Comparison of ENCODE assay signal across 31 cellular contexts in genomic region chr3:187172929-187173328, GRCh38. TPM values are rescaled to one million over a fixed set of nuclear protein-coding genes. Genes with fewer than 3 reads are reported as not detected.
"Had no signal": no experiment of that assay in that cellular context is flagged by ENCODE, and none has a peak within 500 bp of the region (broad histone marks: within the 10 kb centered on the region; RNA-seq: fewer than 3 reads in every experiment).

No MANE protein-coding gene starts in this region.

- H3K36me3 Mint-ChIP-seq: activated naive CD4-positive, alpha-beta T cell treated with anti-CD3 and anti-CD28 coated beads, Interleukin-2, amount 50 U/mL, for 72 hours had no signal

- H3K9me3 Mint-ChIP-seq: activated CD4-positive, alpha-beta T cell treated with anti-CD3 and anti-CD28 coated beads, Interleukin-2, amount 10 ng/mL, durations not matched to agents 7 days and 5 days; activated naive CD4-positive, alpha-beta T cell treated with anti-CD3 and anti-CD28 coated beads for 36 hours; activated naive CD4-positive, alpha-beta T cell treated with anti-CD3 and anti-CD28 coated beads, Interleukin-2, amount 50 U/mL, for 72 hours; activated T-cell treated with anti-CD3 and anti-CD28 coated beads, Interleukin-2, amount 50 U/mL, for 4 hours; activated T-helper 1 cell treated with anti-CD3 and anti-CD28 coated beads, Interleukin-12 subunit alpha, Interleukin-12 subunit beta, Interleukin-2, Interleukin-4 antibody, amounts not matched to agents 30 ng/mL and 10 ng/mL and 1 ng/mL, durations not matched to agents 14 hours and 24 hours and 36 hours; T-helper 1 cell treated with Interleukin-12 subunit alpha and Interleukin-12 subunit beta and Interleukin-4 antibody, amounts not matched to agents 30 μg/mL and 1 μg/mL, for 36 hours; T-helper 2 cell treated with Interferon-gamma antibody and Interleukin-4, amounts not matched to agents 5 μg/mL and 100 μg/mL, for 36 hours had no signal

- H3K4me3 Mint-ChIP-seq: activated CD4-positive, alpha-beta T cell treated with anti-CD3 and anti-CD28 coated beads for 36 hours; activated CD4-positive, alpha-beta T cell treated with anti-CD3 and anti-CD28 coated beads, Interleukin-2, amount 10 ng/mL, durations not matched to agents 7 days and 5 days; activated CD8-positive, alpha-beta T cell treated with anti-CD3 and anti-CD28 coated beads, Interleukin-2, amount 10 ng/mL, durations not matched to agents 7 days and 5 days; activated naive CD4-positive, alpha-beta T cell treated with anti-CD3 and anti-CD28 coated beads for 36 hours; activated T-cell treated with anti-CD3 and anti-CD28 coated beads, Interleukin-2, amount 50 U/mL, for 4 hours; activated T-helper 1 cell treated with anti-CD3 and anti-CD28 coated beads, Interleukin-12 subunit alpha, Interleukin-12 subunit beta, Interleukin-2, Interleukin-4 antibody, amounts not matched to agents 30 ng/mL and 10 ng/mL and 1 ng/mL, durations not matched to agents 14 hours and 24 hours and 36 hours; T-helper 1 cell treated with Interleukin-12 subunit alpha and Interleukin-12 subunit beta and Interleukin-4 antibody, amounts not matched to agents 30 μg/mL and 1 μg/mL, for 36 hours; T-helper 2 cell treated with Interferon-gamma antibody and Interleukin-4, amounts not matched to agents 5 μg/mL and 100 μg/mL, for 36 hours had no signal

- H3K9me3 ChIP-seq: SJCRH30 had no signal

- H3K27me3 Mint-ChIP-seq: activated CD4-positive, alpha-beta T cell treated with anti-CD3 and anti-CD28 coated beads for 36 hours had no signal

- H3K4me1 ChIP-seq: SJCRH30 had no signal

- H3K27ac Mint-ChIP-seq: activated CD4-positive, alpha-beta T cell treated with anti-CD3 and anti-CD28 coated beads for 36 hours; activated CD4-positive, alpha-beta T cell treated with anti-CD3 and anti-CD28 coated beads, Interleukin-2, amount 10 ng/mL, durations not matched to agents 7 days and 5 days; activated CD8-positive, alpha-beta T cell treated with anti-CD3 and anti-CD28 coated beads, Interleukin-2, amount 10 ng/mL, durations not matched to agents 7 days and 5 days; activated naive CD4-positive, alpha-beta T cell treated with anti-CD3 and anti-CD28 coated beads for 36 hours; activated naive CD4-positive, alpha-beta T cell treated with anti-CD3 and anti-CD28 coated beads, Interleukin-2, amount 50 U/mL, for 72 hours; activated T-helper 1 cell treated with anti-CD3 and anti-CD28 coated beads, Interleukin-12 subunit alpha, Interleukin-12 subunit beta, Interleukin-2, Interleukin-4 antibody, amounts not matched to agents 30 ng/mL and 10 ng/mL and 1 ng/mL, durations not matched to agents 14 hours and 24 hours and 36 hours; T-helper 1 cell treated with Interleukin-12 subunit alpha and Interleukin-12 subunit beta and Interleukin-4 antibody, amounts not matched to agents 30 μg/mL and 1 μg/mL, for 36 hours; T-helper 2 cell treated with Interferon-gamma antibody and Interleukin-4, amounts not matched to agents 5 μg/mL and 100 μg/mL, for 36 hours had no signal

- H3K4me3 ChIP-seq: cardiac muscle cell, SJCRH30, SK-N-MC had no signal

- DNase-seq: activated CD4-positive, alpha-beta T cell treated with anti-CD3 and anti-CD28 coated beads for 36 hours; activated CD4-positive, alpha-beta T cell treated with anti-CD3 and anti-CD28 coated beads, Interleukin-2, amount 10 ng/mL, durations not matched to agents 7 days and 5 days; activated CD4-positive, alpha-beta T cell treated with anti-CD3 and anti-CD28 coated beads, Interleukin-2, amount 50 U/mL, for 48 hours; activated CD8-positive, alpha-beta T cell treated with anti-CD3 and anti-CD28 coated beads, Interleukin-2, amount 10 ng/mL, durations not matched to agents 7 days and 5 days; activated gamma-delta T cell treated with Interleukin-2 at 50 U/mL for 16 hours; activated naive CD4-positive, alpha-beta T cell treated with anti-CD3 and anti-CD28 coated beads for 36 hours; activated T-cell treated with anti-CD3 and anti-CD28 coated beads, Interleukin-2, amount 50 U/mL, for 4 hours; brain microvascular endothelial cell; NCI-H1105; NCI-H1417 treated with DMSO at 0.1 percent for 48 hours; NCI-H1694; NCI-H1930; NCI-H2081 treated with DMSO at 0.1 percent for 48 hours; NCI-H226; NCI-H446 treated with DMSO at 0.1 percent for 48 hours; NCI-H524; NCI-H69; NCI-H82; SHP77; SJCRH30 had no signal

- H3K4me2 ChIP-seq: KMS-11 had no signal

- ATAC-seq: activated CD4-positive, alpha-beta T cell treated with anti-CD3 and anti-CD28 coated beads for 36 hours; activated CD4-positive, CD25-positive, alpha-beta regulatory T cell treated with anti-CD3 and anti-CD28 coated beads, Interleukin-2, amount 50 U/mL, for 24 hours; activated CD8-positive, alpha-beta T cell treated with anti-CD3 and anti-CD28 coated beads, Interleukin-2, amount 10 ng/mL, durations not matched to agents 7 days and 5 days; activated naive CD4-positive, alpha-beta T cell treated with anti-CD3 and anti-CD28 coated beads, Interleukin-2, amount 50 U/mL, for 72 hours; activated T-cell treated with anti-CD3 and anti-CD28 coated beads, Interleukin-2, amount 50 U/mL, for 4 hours; Panc1 had no signal

- H3K36me3 ChIP-seq: brain microvascular endothelial cell, cardiac muscle cell, SJCRH30 had no signal

- H3K27ac ChIP-seq: brain microvascular endothelial cell, KMS-11, SJCRH30, SK-N-MC had no signal

- H3K9ac ChIP-seq: KMS-11 had no signal

- H3K27me3 ChIP-seq: brain microvascular endothelial cell, cardiac muscle cell, SJCRH30 had no signal

RNA-seq across cellular contexts. Expression of gene RTP1, which starts 24.4 kb away (rescaled TPM):
- total RNA-seq: activated CD4-positive, alpha-beta T cell treated with anti-CD3 and anti-CD28 coated beads for 36 hours; activated CD4-positive, alpha-beta T cell treated with anti-CD3 and anti-CD28 coated beads, Interleukin-2, amount 10 ng/mL, durations not matched to agents 7 days and 5 days; activated CD8-positive, alpha-beta T cell treated with anti-CD3 and anti-CD28 coated beads, Interleukin-2, amount 10 ng/mL, durations not matched to agents 7 days and 5 days; activated naive CD4-positive, alpha-beta T cell treated with anti-CD3 and anti-CD28 coated beads for 36 hours; activated naive CD4-positive, alpha-beta T cell treated with anti-CD3 and anti-CD28 coated beads, Interleukin-2, amount 50 U/mL, for 72 hours; activated T-cell treated with anti-CD3 and anti-CD28 coated beads, Interleukin-2, amount 50 U/mL, for 4 hours; activated T-helper 1 cell treated with anti-CD3 and anti-CD28 coated beads, Interleukin-12 subunit alpha, Interleukin-12 subunit beta, Interleukin-2, Interleukin-4 antibody, amounts not matched to agents 30 ng/mL and 10 ng/mL and 1 ng/mL, durations not matched to agents 14 hours and 24 hours and 36 hours; cardiac muscle cell; M059J; RPMI7951; SJCRH30 had no signal
- polyA plus RNA-seq: cardiac muscle cell had no signal
